2 cellular contexts compared by ENCODE assay signal in genomic region chr19:18765224-18765623, GRCh38.
TF ChIP-seq lines count a peak whose summit lies in the region.

No MANE protein-coding gene starts in this region.

TF ChIP-seq in HepG2, 621 proteins besides CTCF, POLR2A, EP300 and RAD21:
- TF ChIP-seq THAP11 (CRISPR knock-in tag; IDR thresholded peaks at IDR 0.05) (no peak), FUBP1 (CRISPR knock-in tag; IDR thresholded peaks at IDR 0.05; ENCODE audit: borderline replicate concordance) (no peak), SP1 (IDR thresholded peaks at IDR 0.05) (no peak), SP1 (CRISPR knock-in tag; IDR thresholded peaks at IDR 0.05) (no peak), SMYD3 (CRISPR knock-in tag; IDR thresholded peaks at IDR 0.05) (no peak), MYPOP (CRISPR knock-in tag; IDR thresholded peaks at IDR 0.05) (no peak), AGO1 (IDR thresholded peaks at IDR 0.05; ENCODE audit: low read depth, low read length, poor library complexity, severe bottlenecking) (peak; percentile 15), DPF2 (CRISPR knock-in tag; IDR thresholded peaks at IDR 0.05; ENCODE audit: borderline replicate concordance, low read depth) (no peak), CHCHD3 (CRISPR knock-in tag; IDR thresholded peaks at IDR 0.05) (no peak), ELF4 (CRISPR knock-in tag; IDR thresholded peaks at IDR 0.05; ENCODE audit: borderline replicate concordance) (no peak)

TF ChIP-seq in GM12878, 131 proteins besides CTCF, POLR2A, EP300 and RAD21:
- TF ChIP-seq TCF12 (IDR thresholded peaks at IDR 0.05; ENCODE audit: low read depth, low read length), result 0 out of 2 replicates have a peak, but pooled peaks have one; percentile 19
- no peak for TF ChIP-seq E2F4 (IDR thresholded peaks at IDR 0.05; ENCODE audit: low read depth, low read length)
- peak; percentile 41; the same call in 1 of the 2 replicates for TF ChIP-seq SPI1 (IDR thresholded peaks at IDR 0.05; ENCODE audit: borderline replicate concordance, insufficient read depth, low read depth, low read length)
TF ChIP-seq in GM12878: peak in this region for 2.
